Comparison of ENCODE assay signal across 8 cellular contexts in genomic region chr2:17518212-17519154, GRCh38. TPM values are rescaled to one million over a fixed set of nuclear protein-coding genes. Genes with fewer than 3 reads are reported as not detected.
A peak's percentile ranks its signal among the peaks of the same experiment; 100 is the strongest.
DNase-seq lines count a peak whose midpoint lies in the region; ATAC-seq and TF ChIP-seq lines count a peak whose summit lies in the region.

Gene RAD51AP2 (minus strand): TSS chr2:17518440. CDS start chr2:17518415, 25 bp downstream.

- H3K36me3 ChIP-seq in BLaER1 (no peaks in the 10 kb centered on the region), gastrocnemius medialis (no peaks in the 10 kb centered on the region)

- in situ Hi-C loops in astrocyte of the spinal cord (cut with HindIII; ENCODE audit: low sequenced_read_pairs) (no loop called here), gastrocnemius medialis (cut with MboI; ENCODE audit: low sequenced_read_pairs in 4 of 4) (no loop called here)

- no peaks in the 10 kb centered on the region for H4K20me1 ChIP-seq in BLaER1

- H3K27ac ChIP-seq in BLaER1 (peak within 1 kb of the TSS; percentile 44; the same call in 1 of the 2 replicates), gastrocnemius medialis (peak within 1 kb of the TSS; percentile 80 to 85 (median 84))

- TF ChIP-seq CTCF in astrocyte of the spinal cord (IDR thresholded peaks at IDR 0.05; ENCODE audit: low read depth, low read length), result no peak
- TF ChIP-seq CTCF in gastrocnemius medialis (IDR thresholded peaks at IDR 0.05 in 4 of 5, conservative IDR thresholded peaks at IDR 0.05 in 1 of 5), result no peak

- H3K4me3 ChIP-seq in BLaER1 (peak within 1 kb of the TSS; percentile 64), astrocyte of the spinal cord (ENCODE audit: low read depth, low read length) (peak within 1 kb of the TSS; percentile 51), iPS-11a (ENCODE audit: low read depth, low read length) (peak within 1 kb of the TSS; percentile 53), gastrocnemius medialis (peak within 1 kb of the TSS; percentile 53 to 60 (median 57))

- peak; percentile 28 to 58 for TF ChIP-seq POLR2A in gastrocnemius medialis (IDR thresholded peaks at IDR 0.05)

- H3K9me3 ChIP-seq in BLaER1 (no peaks in the 10 kb centered on the region), gastrocnemius medialis (no peaks in the 10 kb centered on the region)

- intact Hi-C loops in gastrocnemius medialis (cut with DNase I; ENCODE audit: low total_unique reads), result loop anchor here (1.0 to 5.0 kb wide), 2 partner anchors 21 to 791 kb away; no protein-coding TSS in a partner anchor

- H3K4me1 ChIP-seq in BLaER1 (peaks cover 6% of the 10 kb centered on the region), gastrocnemius medialis (peaks cover 0 to 4% of the 10 kb centered on the region in 2 donors)

- peak within 1 kb of the TSS; percentile 77 for H3K9ac ChIP-seq in BLaER1

- H3K27me3 ChIP-seq in BLaER1, result no peaks in the 10 kb centered on the region
- H3K27me3 ChIP-seq in gastrocnemius medialis, result no peaks in the 10 kb centered on the region

- H3K4me2 ChIP-seq in BLaER1, result peak within 1 kb of the TSS; percentile 78

- ATAC-seq in GM18868 (IDR thresholded peaks at IDR 0.05; ENCODE audit: unreplicated experiment) (peak; percentile 77), HG02970 (IDR thresholded peaks at IDR 0.05; ENCODE audit: low FRiP score, unreplicated experiment) (peak; percentile 86), gastrocnemius medialis (peak; percentile 95 to 96)

- DNase-seq in NCI-H446 treated with DMSO at 0.1 percent for 48 hours (lab: John Stamatoyannopoulos, UW), result peak; percentile 86
- peak; percentile 90 for DNase-seq in astrocyte of the spinal cord (ENCODE audit: low read depth, low spot score)
- DNase-seq in gastrocnemius medialis, result peak; percentile 82 to 85
- DNase-seq in activated CD4-positive, alpha-beta T cell treated with anti-CD3 and anti-CD28 coated beads, Interleukin-2, amount 50 U/mL, for 1 hour, result no peak

RNA-seq across cellular contexts. Expression of gene RAD51AP2, which starts in this region (rescaled TPM):
- total RNA-seq in gastrocnemius medialis, result not detected

Comparison
In these comparisons a context has a peak if more than half of its experiments do, and no peak if none do; other contexts are left out.
1. Peak in DNase-seq, ATAC-seq, H3K4me3 ChIP-seq and H3K27ac ChIP-seq in gastrocnemius medialis; RNA of the gene not detected or under 1 TPM.